In genomic region chr4:2812985-2813384, GRCh38 we compare ENCODE assay signal across 9 cellular contexts. TPM values are rescaled to one million over a fixed set of nuclear protein-coding genes. Genes with fewer than 3 reads are reported as not detected.
DNase-seq lines count a peak whose midpoint lies in the region; ATAC-seq and TF ChIP-seq lines count a peak whose summit lies in the region.
"Had no signal": no experiment of that assay in that cellular context is flagged by ENCODE, and none has a peak within 500 bp of the region (broad histone marks: within the 10 kb centered on the region; RNA-seq: fewer than 3 reads in every experiment).

No MANE protein-coding gene starts in this region.

- CTCF ChIA-PET in activated CD4-positive, alpha-beta T cell treated with anti-CD3 and anti-CD28 coated beads, Interleukin-2, amount 10 ng/mL, durations not matched to agents 7 days and 5 days (lab: Charles Lee) = interaction anchor here (0.8 to 2.2 kb wide), 8 partner anchors 9 to 57 kb away, joined by 3 to 7 read pairs (median 4); partner anchors contain the start of gene TNIP2

- TF ChIP-seq CTCF in SU-DHL-6 (IDR thresholded peaks at IDR 0.05; ENCODE audit: insufficient read depth, low read length, poor library complexity, severe bottlenecking) = no peak
- no peak for TF ChIP-seq CTCF in thoracic aorta (IDR thresholded peaks at IDR 0.05)

- H3K4me2 ChIP-seq in SU-DHL-6 (ENCODE audit: low read depth, low read length, poor library complexity, severe bottlenecking) = peak overlapping the region; percentile 61

- no peaks in the 10 kb centered on the region for H3K79me2 ChIP-seq in SU-DHL-6 (ENCODE audit: insufficient read depth, low read length)

- no peaks in the 10 kb centered on the region for H3K27me3 Mint-ChIP-seq in activated CD4-positive, alpha-beta T cell treated with anti-CD3 and anti-CD28 coated beads, Interleukin-2, amount 10 ng/mL, durations not matched to agents 7 days and 5 days

- H3K9me3 ChIP-seq in SU-DHL-6 (ENCODE audit: insufficient read depth, low read length) = no peaks in the 10 kb centered on the region
- H3K9me3 ChIP-seq in thoracic aorta = no peaks in the 10 kb centered on the region

- no peak overlapping the region for H3K27ac ChIP-seq in SU-DHL-6 (ENCODE audit: low read depth, low read length)
- H3K27ac ChIP-seq in thoracic aorta = no peak overlapping the region

- H3K27ac Mint-ChIP-seq in activated CD4-positive, alpha-beta T cell treated with anti-CD3 and anti-CD28 coated beads, Interleukin-2, amount 10 ng/mL, durations not matched to agents 7 days and 5 days = peak overlapping the region; percentile 99

- H3K9me2 ChIP-seq in SU-DHL-6 (replicated peaks; ENCODE audit: insufficient read depth, low read length) = no peaks in the 10 kb centered on the region

- 0 out of 2 replicates have a peak, but pooled peaks cover 3% of the 10 kb centered on the region for H3F3A ChIP-seq in SU-DHL-6 (ENCODE audit: insufficient read depth)

- H3K36me3 Mint-ChIP-seq in activated CD4-positive, alpha-beta T cell treated with anti-CD3 and anti-CD28 coated beads, Interleukin-2, amount 10 ng/mL, durations not matched to agents 7 days and 5 days (ENCODE audit: low read depth) = peaks cover 46% of the 10 kb centered on the region

- H3K27me3 ChIP-seq in SU-DHL-6 (ENCODE audit: low read length) = no peaks in the 10 kb centered on the region
- no peaks in the 10 kb centered on the region for H3K27me3 ChIP-seq in thoracic aorta (replicated peaks; ENCODE audit: insufficient read depth)

- peaks cover 64% of the 10 kb centered on the region for H3K4me1 Mint-ChIP-seq in activated CD4-positive, alpha-beta T cell treated with anti-CD3 and anti-CD28 coated beads, Interleukin-2, amount 10 ng/mL, durations not matched to agents 7 days and 5 days

- POLR2A ChIA-PET in activated CD4-positive, alpha-beta T cell treated with anti-CD3 and anti-CD28 coated beads, Interleukin-2, amount 10 ng/mL, durations not matched to agents 7 days and 5 days (lab: Charles Lee) = no interaction called here

- intact Hi-C loops in left ventricle myocardium superior (cut with micrococcal nuclease) = loop anchor here (10.0 kb wide), 1 partner anchor 48 kb away; no protein-coding TSS in a partner anchor

- H3K36me3 ChIP-seq in SU-DHL-6 (ENCODE audit: low read length) (no peaks in the 10 kb centered on the region), thoracic aorta (no peaks in the 10 kb centered on the region)

- peak overlapping the region; percentile 45 for H3K4me3 ChIP-seq in SU-DHL-6 (ENCODE audit: insufficient read depth, low read length, poor library complexity, severe bottlenecking)
- H3K4me3 ChIP-seq in thoracic aorta = peak overlapping the region; percentile 62
- H3K4me3 ChIP-seq: K562 had no signal

- H3K4me3 Mint-ChIP-seq in activated CD4-positive, alpha-beta T cell treated with anti-CD3 and anti-CD28 coated beads, Interleukin-2, amount 10 ng/mL, durations not matched to agents 7 days and 5 days = peak overlapping the region; percentile 97

- DNase-seq in activated CD4-positive, alpha-beta T cell treated with anti-CD3 and anti-CD28 coated beads, Interleukin-2, amount 10 ng/mL, durations not matched to agents 7 days and 5 days = no peak
- no peak for DNase-seq in activated CD4-positive, alpha-beta T cell treated with anti-CD3 and anti-CD28 coated beads, Interleukin-2, amount 50 U/mL, for 48 hours
- DNase-seq in left ventricle myocardium superior (peak; percentile 58), thoracic aorta (ENCODE audit: low spot score) (no peak)
- DNase-seq in activated CD4-positive, CD25-positive, alpha-beta regulatory T cell treated with anti-CD3 and anti-CD28 coated beads, Interleukin-2, amount 50 U/mL, for 72 hours = no peak

- H3K9ac ChIP-seq in SU-DHL-6 (ENCODE audit: low read length) = peak overlapping the region; percentile 56; the same call in 1 of the 2 replicates

- H4K20me1 ChIP-seq in SU-DHL-6 (ENCODE audit: low read depth, low read length) = no peaks in the 10 kb centered on the region

- no peaks in the 10 kb centered on the region for H3K9me3 Mint-ChIP-seq in activated CD4-positive, alpha-beta T cell treated with anti-CD3 and anti-CD28 coated beads, Interleukin-2, amount 10 ng/mL, durations not matched to agents 7 days and 5 days

- H3K4me1 ChIP-seq in thoracic aorta (ENCODE audit: control insufficient read depth in 1 of 2, low read depth in 2 of 2) = peaks cover 12 to 19% of the 10 kb centered on the region in 2 donors

- no peak overlapping the region for H2AFZ ChIP-seq in SU-DHL-6 (ENCODE audit: low read depth, low read length, severe bottlenecking)

- ATAC-seq in left ventricle myocardium superior (peak; percentile 13), thoracic aorta (ENCODE audit: insufficient number of reproducible peaks, low FRiP score, low read depth) (no peak), HG03342 (IDR thresholded peaks at IDR 0.05; ENCODE audit: unreplicated experiment) (no peak), SK-N-SH treated with all-trans-retinoic acid at 6 μM for 48 hours (no peak)

TF ChIP-seq in SK-N-SH treated with all-trans-retinoic acid at 6 μM for 48 hours, 23 proteins besides CTCF, POLR2A, EP300 and RAD21 (continues in another document):
- TF ChIP-seq ISL1 (CRISPR knock-in tag; IDR thresholded peaks at IDR 0.05) (no peak), BACH2 (CRISPR knock-in tag; IDR thresholded peaks at IDR 0.05; ENCODE audit: borderline replicate concordance) (no peak), OSR1 (CRISPR knock-in tag; IDR thresholded peaks at IDR 0.05) (no peak), ZFP3 (CRISPR knock-in tag; IDR thresholded peaks at IDR 0.05) (no peak), ZC3H10 (CRISPR knock-in tag; IDR thresholded peaks at IDR 0.05) (no peak), ZNF565 (CRISPR knock-in tag; conservative IDR thresholded peaks at IDR 0.05; ENCODE audit: low read depth) (no peak), RARB (CRISPR knock-in tag; IDR thresholded peaks at IDR 0.05) (no peak), TCF4 (CRISPR knock-in tag; IDR thresholded peaks at IDR 0.05; ENCODE audit: borderline replicate concordance) (no peak), CSRNP3 (CRISPR knock-in tag; IDR thresholded peaks at IDR 0.05) (no peak), SNAI2 (CRISPR knock-in tag; IDR thresholded peaks at IDR 0.05) (no peak), PPARA (CRISPR knock-in tag; IDR thresholded peaks at IDR 0.05; ENCODE audit: borderline replicate concordance) (no peak), PATZ1 (CRISPR knock-in tag; IDR thresholded peaks at IDR 0.05; ENCODE audit: borderline replicate concordance) (no peak), GLIS3 (CRISPR knock-in tag; IDR thresholded peaks at IDR 0.05) (no peak), CREB5 (CRISPR knock-in tag; IDR thresholded peaks at IDR 0.05; ENCODE audit: low read depth) (no peak), ZNF8 (CRISPR knock-in tag; IDR thresholded peaks at IDR 0.05) (no peak), TOX (CRISPR knock-in tag; IDR thresholded peaks at IDR 0.05; ENCODE audit: borderline replicate concordance) (no peak)

RNA-seq across cellular contexts. Expression of gene SH3BP2, which starts 20.1 kb away (rescaled TPM):
- 10 to 100 TPM; 69.3 to 78.2 TPM for total RNA-seq in activated CD4-positive, alpha-beta T cell treated with anti-CD3 and anti-CD28 coated beads, Interleukin-2, amount 10 ng/mL, durations not matched to agents 7 days and 5 days
- 25.6 TPM for total RNA-seq in left ventricle myocardium superior
- 10 to 100 TPM; 56.0 to 61.7 TPM for total RNA-seq in thoracic aorta

RNA-seq across cellular contexts. Expression of gene ADD1, which starts 30.7 kb away (rescaled TPM):
- total RNA-seq in activated CD4-positive, alpha-beta T cell treated with anti-CD3 and anti-CD28 coated beads, Interleukin-2, amount 10 ng/mL, durations not matched to agents 7 days and 5 days = 100 to 1,000 TPM; 264 to 266 TPM
- total RNA-seq in left ventricle myocardium superior (228 TPM), thoracic aorta (100 to 1,000 TPM; 256 to 338 TPM)

RNA-seq across cellular contexts. Expression of gene TNIP2, which starts 56.8 kb away (rescaled TPM):
- 10 to 100 TPM; 35.0 to 43.6 TPM for total RNA-seq in activated CD4-positive, alpha-beta T cell treated with anti-CD3 and anti-CD28 coated beads, Interleukin-2, amount 10 ng/mL, durations not matched to agents 7 days and 5 days
- total RNA-seq in left ventricle myocardium superior (24.0 TPM), thoracic aorta (10 to 100 TPM; 67.3 to 84.8 TPM)
